Comparison of ENCODE assay signal across 1 cellular context in genomic region chr6:98932424-98932823, GRCh38.
TF ChIP-seq lines count a peak whose summit lies in the region.

No MANE protein-coding gene starts in this region.

TF ChIP-seq in GM23338, 12 proteins besides CTCF, POLR2A, EP300 and RAD21 (continued from another document):
- TF ChIP-seq ZNF462 (CRISPR knock-in tag; IDR thresholded peaks at IDR 0.05) (no peak), STAT1 (IDR thresholded peaks at IDR 0.05; ENCODE audit: unreplicated experiment) (no peak), POLR2AphosphoS5 (IDR thresholded peaks at IDR 0.05; ENCODE audit: low read depth) (no peak), ZNF114 (CRISPR knock-in tag; IDR thresholded peaks at IDR 0.05) (no peak)
